Comparison of ENCODE assay signal across 30 cellular contexts in the genomic region with DNA sequence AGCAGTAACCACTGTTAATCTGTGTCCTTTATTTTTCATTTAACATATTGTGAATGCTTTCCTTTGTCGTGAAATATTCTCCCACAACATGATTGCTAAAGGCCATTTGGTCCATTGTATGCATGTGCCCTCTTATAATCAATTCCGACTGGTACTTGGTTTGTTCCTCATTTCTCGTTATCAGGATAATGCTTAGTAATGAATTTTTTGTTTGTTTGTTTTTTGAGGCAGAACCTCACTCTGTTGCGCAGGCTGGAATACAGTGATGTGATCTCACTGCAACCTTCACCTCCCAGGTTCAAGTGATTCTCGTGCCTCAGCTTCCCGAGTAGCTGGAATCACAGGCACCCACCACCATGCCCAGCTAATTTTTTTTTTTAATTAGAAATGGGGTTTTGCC. TPM values are rescaled to one million over a fixed set of nuclear protein-coding genes. Genes with fewer than 3 reads are reported as not detected.
"Had no signal": no experiment of that assay in that cellular context is flagged by ENCODE, and none has a peak within 500 bp of the region (broad histone marks: within the 10 kb centered on the region; RNA-seq: fewer than 3 reads in every experiment).

No MANE protein-coding gene starts in this region.

- H3K4me3 ChIP-seq: esophagus squamous epithelium, gastrocnemius medialis, heart right ventricle, left lung, lower lobe of right lung, mucosa of descending colon had no signal

- H3K9me3 ChIP-seq: esophagus squamous epithelium, gastrocnemius medialis, heart right ventricle, left lung, lower lobe of right lung, mucosa of descending colon had no signal

- H3K27ac ChIP-seq: epithelial cell of prostate, gastrocnemius medialis, heart right ventricle, left lung, lower lobe of right lung had no signal

- ATAC-seq: effector memory CD8-positive, alpha-beta T cell; esophagus mucosa; gastrocnemius medialis; heart right ventricle; left cardiac atrium; left lung; left ventricle myocardium superior; lower lobe of right lung; mucosa of descending colon; naive thymus-derived CD8-positive, alpha-beta T cell had no signal

- DNase-seq: cortex of kidney; effector CD8-positive, alpha-beta T cell; effector memory CD8-positive, alpha-beta T cell; endodermal cell; erythroblast; esophagus squamous epithelium; foreskin fibroblast; foreskin melanocyte; gastrocnemius medialis; glutamatergic neuron; head of caudate nucleus; heart right ventricle; hippocampal formation; left cardiac atrium; left lung; left ventricle myocardium superior; lower lobe of right lung; mesenchymal stem cell; mucosa of descending colon; naive B cell; naive thymus-derived CD8-positive, alpha-beta T cell had no signal

- H3K36me3 ChIP-seq: esophagus squamous epithelium, gastrocnemius medialis, heart right ventricle, left lung, lower lobe of right lung had no signal

- FAIRE-seq: endometrium, islet of Langerhans, keratinocyte had no signal

RNA-seq across cellular contexts. Expression of a gene that starts 22.0 kb away (rescaled TPM):
- total RNA-seq: endodermal cell; esophagus mucosa; gastrocnemius medialis; heart right ventricle; left cardiac atrium; left ventricle myocardium superior; lower leg skin; lung microvascular endothelial cell; mesenteric fat pad; mesothelial cell of epicardium; naive thymus-derived CD8-positive, alpha-beta T cell had no signal
- polyA plus RNA-seq: heart right ventricle; naive thymus-derived CD8-positive, alpha-beta T cell had no signal
